Comparison of ENCODE assay signal across 18 cellular contexts in the genomic region with DNA sequence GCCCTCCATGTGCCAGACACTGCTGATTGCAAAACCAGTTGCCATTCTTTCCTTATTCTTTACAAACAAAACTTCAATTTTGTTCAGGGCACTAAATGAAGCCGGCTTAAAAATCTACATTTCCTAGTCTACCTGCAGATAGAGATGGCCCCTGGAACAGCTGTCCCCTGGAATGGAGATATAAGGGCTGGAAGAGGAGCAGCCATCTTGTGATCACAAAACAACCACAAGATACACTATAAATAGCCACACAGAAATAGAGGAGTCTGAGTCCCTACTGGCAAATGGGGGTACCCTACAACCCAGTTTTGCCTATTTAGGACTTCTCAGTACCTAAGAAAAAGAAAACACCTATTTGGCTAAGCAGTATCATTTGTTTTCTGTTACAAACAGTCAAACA.
DNase-seq lines count a peak whose midpoint lies in the region; ATAC-seq and TF ChIP-seq lines count a peak whose summit lies in the region.
"Had no signal": no experiment of that assay in that cellular context is flagged by ENCODE, and none has a peak within 500 bp of the region (broad histone marks: within the 10 kb centered on the region; RNA-seq: fewer than 3 reads in every experiment).

No MANE protein-coding gene starts in this region.

- H3K9me1 ChIP-seq in IMR-90 (ENCODE audit: insufficient read depth, low read length), result peaks cover under 1% of the 10 kb centered on the region; the same call in 1 of the 2 replicates

- ATAC-seq in IMR-90 (ENCODE audit: low read depth) (no peak), GM21737 (IDR thresholded peaks at IDR 0.05; ENCODE audit: unreplicated experiment) (no peak)
- ATAC-seq: pancreas had no signal

- no peak overlapping the region for H3K27ac ChIP-seq in IMR-90 (ENCODE audit: insufficient read depth, low read length)
- H3K27ac ChIP-seq: pancreas, thyroid gland had no signal

- no peaks in the 10 kb centered on the region for H3K9me3 Mint-ChIP-seq in brain
- H3K9me3 Mint-ChIP-seq: activated CD4-positive, alpha-beta memory T cell treated with anti-CD3 and anti-CD28 coated beads for 36 hours had no signal

- H3K9me3 ChIP-seq in IMR-90 (ENCODE audit: control insufficient read depth, insufficient read depth, low read length) (no peaks in the 10 kb centered on the region), skeletal muscle satellite cell (replicated peaks; ENCODE audit: low read length) (no peaks in the 10 kb centered on the region)
- H3K9me3 ChIP-seq: BE2C, pancreas, thyroid gland had no signal

- no peak for DNase-seq in IMR-90
- no peak for DNase-seq in activated CD4-positive, CD25-positive, alpha-beta regulatory T cell treated with anti-CD3 and anti-CD28 coated beads, Interleukin-2, amount 50 U/mL, for 72 hours
- DNase-seq in NCI-H510A (lab: John Stamatoyannopoulos, UW), result no peak
- DNase-seq: activated CD4-positive, alpha-beta memory T cell treated with anti-CD3 and anti-CD28 coated beads for 36 hours; activated naive CD4-positive, alpha-beta T cell treated with anti-CD3 and anti-CD28 coated beads, Interleukin-2, amount 50 U/mL, for 16 hours; activated T-cell treated with anti-CD3 and anti-CD28 coated beads, Interleukin-2, amount 50 U/mL, for 1 hour; BE2C; cortex of kidney; MV-4-11; NCI-H2081 treated with DMSO at 0.1 percent for 48 hours; NCI-H524 treated with DMSO at 0.1 percent for 48 hours; pancreas; thyroid gland had no signal

- H3K4me1 ChIP-seq in IMR-90 (ENCODE audit: control insufficient read depth, insufficient read depth, low read length) (peaks cover 2% of the 10 kb centered on the region; the same call in 1 of the 2 replicates), skeletal muscle satellite cell (ENCODE audit: control insufficient read depth, insufficient read depth, low read length) (peaks cover 30% of the 10 kb centered on the region)
- H3K4me1 ChIP-seq: BE2C, pancreas had no signal

- 0 out of 2 replicates have a peak overlapping the region, but pooled peaks have one; percentile 65 for H3K23ac ChIP-seq in IMR-90 (ENCODE audit: low read depth, low read length)

- H4K8ac ChIP-seq in IMR-90 (ENCODE audit: low read depth in 2 of 2, low read length in 2 of 2), result peak overlapping the region in 1 of 2 experiments; percentile 20; a peak in 1 of 4 replicates

- no peak overlapping the region for H2AK5ac ChIP-seq in IMR-90 (ENCODE audit: low read depth, low read length)

- POLR2A ChIA-PET in IMR-90 (lab: Charles Lee; ENCODE audit: unreplicated experiment), result no interaction called here

- BruUV-seq in IMR-90 (replicated peaks; lab: Mats Ljungman, UMichigan), result no TSS peak

- H3K27me3 Mint-ChIP-seq in brain, result peaks cover 8% of the 10 kb centered on the region

- H3K4me3 ChIP-seq in GM08714 (ENCODE audit: low read length) (peak overlapping the region; percentile 17; the same call in 1 of the 2 replicates), IMR-90 (ENCODE audit: insufficient read depth, low read depth, low read length) (no peak overlapping the region), skeletal muscle satellite cell (ENCODE audit: low read length) (peak overlapping the region; percentile 27)
- H3K4me3 ChIP-seq: pancreas, smooth muscle cell, thyroid gland had no signal

- TF ChIP-seq CTCF in IMR-90 (conservative IDR thresholded peaks at IDR 0.05; ENCODE audit: low read depth, low read length) (no peak), brain (conservative IDR thresholded peaks at IDR 0.05) (no peak)

- peak overlapping the region in 3 of 5 experiments; percentile 23 to 48 (median 39) for H3K27ac Mint-ChIP-seq in brain
- H3K27ac Mint-ChIP-seq: activated CD4-positive, alpha-beta memory T cell treated with anti-CD3 and anti-CD28 coated beads for 36 hours had no signal

- H3K14ac ChIP-seq in IMR-90 (replicated peaks; ENCODE audit: low read depth, low read length), result peak overlapping the region; percentile 19

- in situ Hi-C loops in IMR-90 (cut with MboI; ENCODE audit: low sequenced_read_pairs), result no loop called here

- dilution Hi-C loops in IMR-90 (cut with HindIII; ENCODE audit: low sequenced_read_pairs, unreplicated experiment), result no loop called here

- H2AFZ ChIP-seq in IMR-90 (replicated peaks; ENCODE audit: low read length, poor library complexity), result no peak overlapping the region

- no peak overlapping the region for H3K18ac ChIP-seq in IMR-90 (ENCODE audit: low read depth, low read length)

- no peak overlapping the region; the same call in 1 of the 2 replicates for H3K4me2 ChIP-seq in IMR-90 (ENCODE audit: low read depth, low read length)
- peak overlapping the region; percentile 83 for H3K4me2 ChIP-seq in skeletal muscle satellite cell (ENCODE audit: low read length)
- H3K4me2 ChIP-seq: smooth muscle cell had no signal

- H4K91ac ChIP-seq in IMR-90 (ENCODE audit: insufficient read depth, low read depth, low read length), result no peak overlapping the region

- no CpG with 5 or more reads among the region's 1 CpG for WGBS in IMR-90 (ENCODE audit: extremely low coverage in 2 of 2, insufficient read length in 1 of 2), 2 experiments

- no peak overlapping the region for H3K56ac ChIP-seq in IMR-90 (ENCODE audit: extremely low read depth, insufficient read depth, low read length)

- no peak for TF ChIP-seq RAD21 in IMR-90 (IDR thresholded peaks at IDR 0.05; ENCODE audit: low read length)

- CTCF ChIA-PET in IMR-90 (lab: Yijun Ruan, JAX), result no interaction called here

- no peak overlapping the region for H2BK15ac ChIP-seq in IMR-90 (ENCODE audit: low read depth, low read length)

- peaks cover 8% of the 10 kb centered on the region for H3K36me3 Mint-ChIP-seq in brain
- H3K36me3 Mint-ChIP-seq: activated CD4-positive, alpha-beta memory T cell treated with anti-CD3 and anti-CD28 coated beads for 36 hours had no signal

- H2AK9ac ChIP-seq in IMR-90 (replicated peaks; ENCODE audit: low read depth, low read length, poor library complexity), result no peak overlapping the region

- no peaks in the 10 kb centered on the region for H3K36me3 ChIP-seq in IMR-90 (ENCODE audit: control insufficient read depth, insufficient read depth, low read length)
- no peaks in the 10 kb centered on the region for H3K36me3 ChIP-seq in skeletal muscle satellite cell (ENCODE audit: insufficient read depth, low read length)
- H3K36me3 ChIP-seq: BE2C, pancreas, thyroid gland had no signal

- peak overlapping the region in 4 of 5 experiments; percentile 61 to 95 (median 68) for H3K4me3 Mint-ChIP-seq in brain
- H3K4me3 Mint-ChIP-seq: activated CD4-positive, alpha-beta memory T cell treated with anti-CD3 and anti-CD28 coated beads for 36 hours had no signal

- no peak for TF ChIP-seq POLR2A in IMR-90 (IDR thresholded peaks at IDR 0.05; ENCODE audit: low read depth, low read length)

- no peak overlapping the region for H2BK20ac ChIP-seq in IMR-90 (ENCODE audit: low read depth, low read length)

- H3K79me1 ChIP-seq in IMR-90 (ENCODE audit: low read depth in 1 of 2, low read length in 2 of 2), result peaks cover 6 to 38% of the 10 kb centered on the region in 2 experiments; a peak in 3 of 4 replicates

- H2BK5ac ChIP-seq in IMR-90 (ENCODE audit: low read depth, low read length, poor library complexity, severe bottlenecking), result peak overlapping the region; percentile 2

- no peak overlapping the region for H2BK120ac ChIP-seq in IMR-90 (ENCODE audit: low read depth, low read length)

- H3K27me3 ChIP-seq in IMR-90 (ENCODE audit: control insufficient read depth, insufficient read depth, low read length) (no peaks in the 10 kb centered on the region), skeletal muscle satellite cell (ENCODE audit: control insufficient read depth, insufficient read depth, low read length) (no peaks in the 10 kb centered on the region)
- H3K27me3 ChIP-seq: BE2C, thyroid gland had no signal

- no peak overlapping the region for H3K4ac ChIP-seq in IMR-90 (ENCODE audit: low read depth, low read length)

- H3K9ac ChIP-seq in IMR-90 (ENCODE audit: low read depth, low read length) (no peak overlapping the region), skeletal muscle satellite cell (ENCODE audit: low read depth, low read length) (peak overlapping the region; percentile 94)

- no peak overlapping the region for H4K5ac ChIP-seq in IMR-90 (ENCODE audit: low read depth, low read length)

- intact Hi-C loops in IMR-90 (cut with micrococcal nuclease), result no loop called here

- peaks cover 48% of the 10 kb centered on the region for H4K20me1 ChIP-seq in IMR-90 (ENCODE audit: insufficient read depth, low read length)

- H3K4me1 Mint-ChIP-seq in brain, result peaks cover 57% of the 10 kb centered on the region

TF ChIP-seq in IMR-90, 13 proteins besides CTCF, POLR2A, EP300 and RAD21:
- TF ChIP-seq SMC3 (IDR thresholded peaks at IDR 0.05; ENCODE audit: low read depth, low read length), result no peak
- no peak for TF ChIP-seq BHLHE40 (IDR thresholded peaks at IDR 0.05; ENCODE audit: low read depth, low read length)
- 0 out of 2 replicates have a peak, but pooled peaks have one; percentile 5 for TF ChIP-seq CEBPB (IDR thresholded peaks at IDR 0.05; ENCODE audit: low read depth, low read length)
